Comparison of ENCODE assay signal across 7 cellular contexts in genomic region chr1:65149753-65150463, GRCh38. TPM values are rescaled to one million over a fixed set of nuclear protein-coding genes. Genes with fewer than 3 reads are reported as not detected.
A peak's percentile ranks its signal among the peaks of the same experiment; 100 is the strongest.
DNase-seq lines count a peak whose midpoint lies in the region; ATAC-seq and TF ChIP-seq lines count a peak whose summit lies in the region.

No MANE protein-coding gene starts in this region.

- no peak overlapping the region for H2AFZ ChIP-seq in osteoblast (ENCODE audit: low read length)

- intact Hi-C loops in Caco-2 (cut with micrococcal nuclease; ENCODE audit: unreplicated experiment), result loop anchor here (2.0 to 5.0 kb wide), 3 partner anchors 59 to 537 kb away; no protein-coding TSS in a partner anchor
- intact Hi-C loops in dendritic cell treated with granulocyte-macrophage colony-stimulating factor and Interleukin-4, amounts not matched to agents 40 ng/mL and 50 ng/mL, for 4 days (cut with micrococcal nuclease), result loop anchor here (2.0 kb wide), 2 partner anchors 13 to 59 kb away; no protein-coding TSS in a partner anchor

- H3K4me1 ChIP-seq in Caco-2 (peaks cover 30% of the 10 kb centered on the region), HUES48 (ENCODE audit: control insufficient read depth, insufficient read depth, low read length) (peaks cover 46% of the 10 kb centered on the region), osteoblast (ENCODE audit: insufficient read depth, low read length) (peaks cover 8% of the 10 kb centered on the region)

- peak overlapping the region; percentile 84 for H3K4me2 ChIP-seq in osteoblast (ENCODE audit: insufficient read depth, low read length)

- TF ChIP-seq CTCF in Caco-2 (IDR thresholded peaks at IDR 0.05; ENCODE audit: insufficient read depth in 1 of 2, low read depth in 1 of 2, low read length in 1 of 2, severe bottlenecking in 1 of 2, unreplicated experiment in 1 of 2), result no peak
- TF ChIP-seq CTCF in osteoblast (IDR thresholded peaks at IDR 0.05; ENCODE audit: extremely low read depth, low read depth, low read length), result no peak

- peak overlapping the region; percentile 79 for H3K4me3 Mint-ChIP-seq in Caco-2 (ENCODE audit: unreplicated experiment)
- H3K4me3 Mint-ChIP-seq in dendritic cell treated with granulocyte-macrophage colony-stimulating factor and Interleukin-4, amounts not matched to agents 40 ng/mL and 50 ng/mL, for 4 days, result peak overlapping the region; percentile 87

- H3K36me3 ChIP-seq in Caco-2 (ENCODE audit: control insufficient read depth, insufficient read depth, low read length) (no peaks in the 10 kb centered on the region; the same call in 1 of the 2 replicates), HUES48 (ENCODE audit: control insufficient read depth, insufficient read depth, low read length) (no peaks in the 10 kb centered on the region), osteoblast (ENCODE audit: insufficient read depth, low read length) (no peaks in the 10 kb centered on the region)

- H3K4me1 Mint-ChIP-seq in Caco-2 (ENCODE audit: low read depth, unreplicated experiment), result peaks cover 16% of the 10 kb centered on the region
- H3K4me1 Mint-ChIP-seq in dendritic cell treated with granulocyte-macrophage colony-stimulating factor and Interleukin-4, amounts not matched to agents 40 ng/mL and 50 ng/mL, for 4 days (ENCODE audit: low read depth), result peaks cover 28% of the 10 kb centered on the region

- H3K27me3 ChIP-seq in Caco-2 (replicated peaks; ENCODE audit: control insufficient read depth, insufficient read depth, low read length) (no peaks in the 10 kb centered on the region), HUES48 (ENCODE audit: control insufficient read depth, insufficient read depth, low read length) (peaks cover 36% of the 10 kb centered on the region), osteoblast (ENCODE audit: insufficient read depth, low read length) (peaks cover 19% of the 10 kb centered on the region)

- CTCF ChIA-PET in Caco-2 (lab: Charles Lee), result no interaction called here

- H3K9me3 Mint-ChIP-seq in Caco-2 (ENCODE audit: unreplicated experiment), result no peaks in the 10 kb centered on the region
- H3K9me3 Mint-ChIP-seq in dendritic cell treated with granulocyte-macrophage colony-stimulating factor and Interleukin-4, amounts not matched to agents 40 ng/mL and 50 ng/mL, for 4 days, result no peaks in the 10 kb centered on the region

- no peak for DNase-seq in Caco-2
- no peak for DNase-seq in osteoblast (ENCODE audit: insufficient read length, low spot score, missing footprints)
- no peak for DNase-seq in COLO668 (lab: John Stamatoyannopoulos, UW; ENCODE audit: unreplicated experiment)
- DNase-seq in NOMO-1 treated with DMSO at 0.1 percent for 48 hours (lab: John Stamatoyannopoulos, UW; ENCODE audit: unreplicated experiment), result no peak

- no peak overlapping the region for H3K9ac ChIP-seq in HUES48 (ENCODE audit: low read depth, low read length)

- ATAC-seq in GM18873 (IDR thresholded peaks at IDR 0.05; ENCODE audit: low FRiP score, unreplicated experiment), result no peak

- H3K4me3 ChIP-seq in Caco-2 (ENCODE audit: low read depth, low read length) (peak overlapping the region; percentile 81), HUES48 (ENCODE audit: low read depth, low read length) (peak overlapping the region; percentile 60), osteoblast (ENCODE audit: insufficient read depth, low read length) (no peak overlapping the region)

- POLR2A ChIA-PET in Caco-2 (lab: Charles Lee), result interaction anchor here (0.6 kb wide), 1 partner anchor 282 kb away, joined by 4 read pairs; no protein-coding TSS in a partner anchor

- BruUV-seq in Caco-2 (replicated peaks; lab: Mats Ljungman, UMichigan), result no TSS peak

- H3K36me3 Mint-ChIP-seq in Caco-2 (ENCODE audit: insufficient read depth, unreplicated experiment), result no peaks in the 10 kb centered on the region
- peaks cover 15% of the 10 kb centered on the region for H3K36me3 Mint-ChIP-seq in dendritic cell treated with granulocyte-macrophage colony-stimulating factor and Interleukin-4, amounts not matched to agents 40 ng/mL and 50 ng/mL, for 4 days (ENCODE audit: low read depth)

- peaks cover 3% of the 10 kb centered on the region for H4K20me1 ChIP-seq in osteoblast (ENCODE audit: insufficient read depth, low read length)

- H3K27me3 Mint-ChIP-seq in Caco-2 (ENCODE audit: insufficient read depth, unreplicated experiment), result no peaks in the 10 kb centered on the region
- H3K27me3 Mint-ChIP-seq in dendritic cell treated with granulocyte-macrophage colony-stimulating factor and Interleukin-4, amounts not matched to agents 40 ng/mL and 50 ng/mL, for 4 days, result peaks cover 20% of the 10 kb centered on the region

- peaks cover 10% of the 10 kb centered on the region for H3K79me2 ChIP-seq in osteoblast (ENCODE audit: insufficient read depth, low read length)

- H3K27ac Mint-ChIP-seq in Caco-2 (ENCODE audit: unreplicated experiment), result peak overlapping the region; percentile 57
- no peak overlapping the region for H3K27ac Mint-ChIP-seq in dendritic cell treated with granulocyte-macrophage colony-stimulating factor and Interleukin-4, amounts not matched to agents 40 ng/mL and 50 ng/mL, for 4 days

- H3K27ac ChIP-seq in HUES48 (ENCODE audit: low read depth, low read length) (peak overlapping the region; percentile 83), osteoblast (ENCODE audit: low read depth, low read length) (no peak overlapping the region)

- H3K9me3 ChIP-seq in Caco-2, result no peaks in the 10 kb centered on the region
- H3K9me3 ChIP-seq in HUES48 (ENCODE audit: control insufficient read depth, insufficient read depth, low read length), result no peaks in the 10 kb centered on the region
- H3K9me3 ChIP-seq in osteoblast (ENCODE audit: low read depth, low read length), result no peaks in the 10 kb centered on the region

RNA-seq across cellular contexts. Expression of gene AK4, which starts 1.9 kb away (rescaled TPM):
- 131 and 133 TPM in 2 replicates for total RNA-seq in Caco-2 (2022)
- total RNA-seq in osteoblast, result 18.3 and 37.6 TPM in 2 replicates
